ENCODE assay signal across 1 cellular context in the genomic region with DNA sequence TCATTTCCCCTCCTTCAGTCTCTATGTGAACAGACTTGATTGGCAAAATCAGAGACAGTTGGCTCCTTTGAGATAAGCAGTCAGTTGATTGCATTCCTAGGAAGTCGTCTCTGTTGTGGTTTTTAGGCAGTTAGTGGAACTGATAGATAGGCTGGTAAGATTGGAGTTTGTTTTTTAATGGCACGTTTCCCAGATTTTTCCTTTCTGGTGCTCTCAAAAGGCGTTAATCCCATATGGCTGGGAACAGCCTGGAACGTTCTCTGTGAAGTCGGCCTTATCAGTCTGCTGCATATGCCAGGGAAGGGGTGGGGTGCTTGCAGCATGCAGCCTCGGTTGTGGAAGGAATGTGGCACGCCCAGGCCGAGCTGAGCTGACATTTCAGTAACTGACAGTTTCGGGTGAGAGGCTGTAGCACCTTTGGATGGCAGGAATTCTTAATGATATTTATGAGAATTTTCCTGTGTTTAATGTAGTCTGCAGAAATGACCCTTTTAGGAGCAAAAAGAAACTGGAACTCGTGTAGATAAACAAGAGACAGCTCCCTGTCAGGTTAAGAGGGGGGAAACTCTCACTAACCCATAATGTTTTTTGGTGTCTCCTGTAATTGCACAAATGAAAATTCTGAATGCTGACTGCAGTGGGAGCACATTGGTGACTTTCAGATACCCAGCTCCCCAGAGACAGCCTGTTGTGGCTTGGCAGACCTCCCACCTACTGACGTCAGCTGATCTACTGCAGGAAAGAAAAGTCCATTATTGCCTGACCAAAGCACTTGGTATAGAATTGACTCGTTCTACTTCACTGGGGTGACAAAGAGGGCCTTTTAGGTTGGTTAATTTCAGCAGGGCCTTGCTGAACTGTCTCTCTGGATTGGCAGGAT.
TF ChIP-seq lines count a peak whose summit lies in the region.

No MANE protein-coding gene starts in this region.

TF ChIP-seq in K562, 482 proteins besides CTCF, POLR2A, EP300 and RAD21 (continued from another document and continues in another):
- no peak for TF ChIP-seq GTF2F1 (IDR thresholded peaks at IDR 0.05; ENCODE audit: low read depth, low read length)
- TF ChIP-seq ZNF695 (CRISPR knock-in tag; IDR thresholded peaks at IDR 0.05): no peak
- TF ChIP-seq, protein P1, sequence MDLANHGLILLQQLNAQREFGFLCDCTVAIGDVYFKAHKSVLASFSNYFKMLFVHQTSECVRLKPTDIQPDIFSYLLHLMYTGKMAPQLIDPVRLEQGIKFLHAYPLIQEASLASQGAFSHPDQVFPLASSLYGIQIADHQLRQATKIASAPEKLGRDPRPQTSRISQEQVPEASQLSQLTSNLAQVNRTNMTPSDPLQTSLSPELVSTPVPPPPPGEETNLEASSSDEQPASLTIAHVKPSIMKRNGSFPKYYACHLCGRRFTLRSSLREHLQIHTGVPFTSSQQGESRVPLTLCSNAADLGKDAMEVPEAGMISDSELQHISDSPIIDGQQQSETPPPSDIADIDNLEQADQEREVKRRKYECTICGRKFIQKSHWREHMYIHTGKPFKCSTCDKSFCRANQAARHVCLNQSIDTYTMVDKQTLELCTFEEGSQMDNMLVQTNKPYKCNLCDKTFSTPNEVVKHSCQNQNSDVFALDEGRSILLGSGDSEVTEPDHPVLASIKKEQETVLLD (IDR thresholded peaks at IDR 0.05): peak; percentile 85
- TF ChIP-seq YY1 (IDR thresholded peaks at IDR 0.05; ENCODE audit: borderline replicate concordance in 1 of 3, control insufficient read depth in 1 of 3, extremely low read depth in 1 of 3, insufficient read depth in 3 of 3, insufficient read length in 1 of 3, insufficient replicate concordance in 2 of 3, low read depth in 1 of 3, low read length in 2 of 3): no peak
- TF ChIP-seq ZNF354B (CRISPR knock-in tag; IDR thresholded peaks at IDR 0.05): no peak
- TF ChIP-seq CCNT2 (IDR thresholded peaks at IDR 0.05; ENCODE audit: borderline replicate concordance, extremely low read depth, insufficient read length, low read depth, low read length): peak; percentile 96
- TF ChIP-seq, protein P2, sequence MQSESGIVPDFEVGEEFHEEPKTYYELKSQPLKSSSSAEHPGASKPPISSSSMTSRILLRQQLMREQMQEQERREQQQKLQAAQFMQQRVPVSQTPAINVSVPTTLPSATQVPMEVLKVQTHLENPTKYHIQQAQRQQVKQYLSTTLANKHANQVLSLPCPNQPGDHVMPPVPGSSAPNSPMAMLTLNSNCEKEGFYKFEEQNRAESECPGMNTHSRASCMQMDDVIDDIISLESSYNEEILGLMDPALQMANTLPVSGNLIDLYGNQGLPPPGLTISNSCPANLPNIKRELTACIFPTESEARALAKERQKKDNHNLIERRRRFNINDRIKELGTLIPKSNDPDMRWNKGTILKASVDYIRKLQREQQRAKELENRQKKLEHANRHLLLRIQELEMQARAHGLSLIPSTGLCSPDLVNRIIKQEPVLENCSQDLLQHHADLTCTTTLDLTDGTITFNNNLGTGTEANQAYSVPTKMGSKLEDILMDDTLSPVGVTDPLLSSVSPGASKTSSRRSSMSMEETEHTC (IDR thresholded peaks at IDR 0.05): peak; percentile 51; the same call in 1 of the 2 replicates
- no peak for TF ChIP-seq ZNF253 (CRISPR knock-in tag; conservative IDR thresholded peaks at IDR 0.05)
- no peak for TF ChIP-seq TFAM (CRISPR knock-in tag; conservative IDR thresholded peaks at IDR 0.05)
- TF ChIP-seq YBX1 (IDR thresholded peaks at IDR 0.05): no peak
- peak; percentile 37; the same call in 1 of the 2 replicates for TF ChIP-seq XRCC5 (IDR thresholded peaks at IDR 0.05; ENCODE audit: low read depth, low read length)
- TF ChIP-seq SIX5 (IDR thresholded peaks at IDR 0.05; ENCODE audit: borderline replicate concordance in 1 of 2, insufficient read depth in 1 of 2, low read depth in 1 of 2, low read length in 2 of 2): no peak
- TF ChIP-seq ZNF77 (CRISPR knock-in tag; IDR thresholded peaks at IDR 0.05): no peak
- TF ChIP-seq, protein P3, sequence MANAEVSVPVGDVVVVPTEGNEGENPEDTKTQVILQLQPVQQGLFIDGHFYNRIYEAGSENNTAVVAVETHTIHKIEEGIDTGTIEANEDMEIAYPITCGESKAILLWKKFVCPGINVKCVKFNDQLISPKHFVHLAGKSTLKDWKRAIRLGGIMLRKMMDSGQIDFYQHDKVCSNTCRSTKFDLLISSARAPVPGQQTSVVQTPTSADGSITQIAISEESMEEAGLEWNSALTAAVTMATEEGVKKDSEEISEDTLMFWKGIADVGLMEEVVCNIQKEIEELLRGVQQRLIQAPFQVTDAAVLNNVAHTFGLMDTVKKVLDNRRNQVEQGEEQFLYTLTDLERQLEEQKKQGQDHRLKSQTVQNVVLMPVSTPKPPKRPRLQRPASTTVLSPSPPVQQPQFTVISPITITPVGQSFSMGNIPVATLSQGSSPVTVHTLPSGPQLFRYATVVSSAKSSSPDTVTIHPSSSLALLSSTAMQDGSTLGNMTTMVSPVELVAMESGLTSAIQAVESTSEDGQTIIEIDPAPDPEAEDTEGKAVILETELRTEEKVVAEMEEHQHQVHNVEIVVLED (CRISPR knock-in tag; IDR thresholded peaks at IDR 0.05): peak; percentile 64
- peak in 1 of 2 experiments; percentile 18; a peak in 1 of 3 replicates for TF ChIP-seq CBX3 (IDR thresholded peaks at IDR 0.05; ENCODE audit: borderline replicate concordance in 1 of 2, low read length in 2 of 2)
- peak; percentile 61; the same call in 1 of the 2 replicates for TF ChIP-seq MXI1 (IDR thresholded peaks at IDR 0.05; ENCODE audit: low read depth, low read length)
- TF ChIP-seq, protein P4, sequence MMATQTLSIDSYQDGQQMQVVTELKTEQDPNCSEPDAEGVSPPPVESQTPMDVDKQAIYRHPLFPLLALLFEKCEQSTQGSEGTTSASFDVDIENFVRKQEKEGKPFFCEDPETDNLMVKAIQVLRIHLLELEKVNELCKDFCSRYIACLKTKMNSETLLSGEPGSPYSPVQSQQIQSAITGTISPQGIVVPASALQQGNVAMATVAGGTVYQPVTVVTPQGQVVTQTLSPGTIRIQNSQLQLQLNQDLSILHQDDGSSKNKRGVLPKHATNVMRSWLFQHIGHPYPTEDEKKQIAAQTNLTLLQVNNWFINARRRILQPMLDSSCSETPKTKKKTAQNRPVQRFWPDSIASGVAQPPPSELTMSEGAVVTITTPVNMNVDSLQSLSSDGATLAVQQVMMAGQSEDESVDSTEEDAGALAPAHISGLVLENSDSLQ (IDR thresholded peaks at IDR 0.05): peak; percentile 81
- TF ChIP-seq, protein P5, sequence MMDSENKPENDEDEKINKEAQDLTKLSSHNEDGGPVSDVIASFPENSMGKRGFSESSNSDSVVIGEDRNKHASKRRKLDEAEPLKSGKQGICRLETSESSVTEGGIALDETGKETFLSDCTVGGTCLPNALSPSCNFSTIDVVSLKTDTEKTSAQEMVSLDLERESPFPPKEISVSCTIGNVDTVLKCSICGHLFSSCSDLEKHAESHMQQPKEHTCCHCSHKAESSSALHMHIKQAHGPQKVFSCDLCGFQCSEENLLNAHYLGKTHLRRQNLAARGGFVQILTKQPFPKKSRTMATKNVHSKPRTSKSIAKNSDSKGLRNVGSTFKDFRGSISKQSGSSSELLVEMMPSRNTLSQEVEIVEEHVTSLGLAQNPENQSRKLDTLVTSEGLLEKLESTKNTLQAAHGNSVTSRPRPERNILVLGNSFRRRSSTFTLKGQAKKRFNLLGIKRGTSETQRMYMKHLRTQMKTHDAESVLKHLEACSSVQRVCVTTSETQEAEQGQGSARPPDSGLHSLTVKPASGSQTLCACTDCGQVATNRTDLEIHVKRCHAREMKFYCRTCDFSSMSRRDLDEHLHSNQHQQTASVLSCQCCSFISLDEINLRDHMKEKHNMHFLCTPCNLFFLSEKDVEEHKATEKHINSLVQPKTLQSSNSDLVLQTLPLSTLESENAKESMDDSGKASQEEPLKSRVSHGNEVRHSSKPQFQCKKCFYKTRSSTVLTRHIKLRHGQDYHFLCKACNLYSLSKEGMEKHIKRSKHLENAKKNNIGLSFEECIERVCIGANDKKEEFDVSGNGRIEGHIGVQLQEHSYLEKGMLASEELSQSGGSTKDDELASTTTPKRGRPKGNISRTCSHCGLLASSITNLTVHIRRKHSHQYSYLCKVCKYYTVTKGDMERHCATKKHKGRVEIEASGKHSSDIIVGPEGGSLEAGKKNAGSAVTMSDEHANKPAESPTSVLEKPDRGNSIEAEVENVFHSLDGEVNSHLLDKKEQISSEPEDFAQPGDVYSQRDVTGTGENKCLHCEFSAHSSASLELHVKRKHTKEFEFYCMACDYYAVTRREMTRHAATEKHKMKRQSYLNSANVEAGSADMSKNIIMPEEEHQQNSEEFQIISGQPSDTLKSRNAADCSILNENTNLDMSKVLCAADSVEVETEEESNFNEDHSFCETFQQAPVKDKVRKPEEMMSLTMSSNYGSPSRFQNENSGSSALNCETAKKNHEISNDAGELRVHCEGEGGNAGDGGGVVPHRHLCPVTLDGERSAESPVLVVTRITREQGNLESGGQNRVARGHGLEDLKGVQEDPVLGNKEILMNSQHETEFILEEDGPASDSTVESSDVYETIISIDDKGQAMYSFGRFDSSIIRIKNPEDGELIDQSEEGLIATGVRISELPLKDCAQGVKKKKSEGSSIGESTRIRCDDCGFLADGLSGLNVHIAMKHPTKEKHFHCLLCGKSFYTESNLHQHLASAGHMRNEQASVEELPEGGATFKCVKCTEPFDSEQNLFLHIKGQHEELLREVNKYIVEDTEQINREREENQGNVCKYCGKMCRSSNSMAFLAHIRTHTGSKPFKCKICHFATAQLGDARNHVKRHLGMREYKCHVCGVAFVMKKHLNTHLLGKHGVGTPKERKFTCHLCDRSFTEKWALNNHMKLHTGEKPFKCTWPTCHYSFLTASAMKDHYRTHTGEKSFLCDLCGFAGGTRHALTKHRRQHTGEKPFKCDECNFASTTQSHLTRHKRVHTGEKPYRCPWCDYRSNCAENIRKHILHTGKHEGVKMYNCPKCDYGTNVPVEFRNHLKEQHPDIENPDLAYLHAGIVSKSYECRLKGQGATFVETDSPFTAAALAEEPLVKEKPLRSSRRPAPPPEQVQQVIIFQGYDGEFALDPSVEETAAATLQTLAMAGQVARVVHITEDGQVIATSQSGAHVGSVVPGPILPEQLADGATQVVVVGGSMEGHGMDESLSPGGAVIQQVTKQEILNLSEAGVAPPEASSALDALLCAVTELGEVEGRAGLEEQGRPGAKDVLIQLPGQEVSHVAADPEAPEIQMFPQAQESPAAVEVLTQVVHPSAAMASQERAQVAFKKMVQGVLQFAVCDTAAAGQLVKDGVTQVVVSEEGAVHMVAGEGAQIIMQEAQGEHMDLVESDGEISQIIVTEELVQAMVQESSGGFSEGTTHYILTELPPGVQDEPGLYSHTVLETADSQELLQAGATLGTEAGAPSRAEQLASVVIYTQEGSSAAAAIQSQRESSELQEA (IDR thresholded peaks at IDR 0.05; ENCODE audit: low read depth): no peak
- peak; percentile 82 for TF ChIP-seq MYC (IDR thresholded peaks at IDR 0.05; ENCODE audit: low read depth, low read length)
- TF ChIP-seq MYC (CRISPR knock-in tag; IDR thresholded peaks at IDR 0.05; ENCODE audit: borderline replicate concordance, low read depth): no peak
- peak in 1 of 2 experiments; percentile 79; a peak in 1 of 4 replicates for TF ChIP-seq NONO (IDR thresholded peaks at IDR 0.05; ENCODE audit: low read depth in 2 of 2, low read length in 1 of 2)
- no peak for TF ChIP-seq CBX2 (IDR thresholded peaks at IDR 0.05; ENCODE audit: insufficient read depth, low read length, poor library complexity, severe bottlenecking)
- TF ChIP-seq BHLHE40 (IDR thresholded peaks at IDR 0.05; ENCODE audit: low read length): peak; percentile 98
- TF ChIP-seq CBFA2T2 (conservative IDR thresholded peaks at IDR 0.05): peak; percentile 98
- no peak for TF ChIP-seq ZBTB8A (IDR thresholded peaks at IDR 0.05; ENCODE audit: partially characterized antibody)
- TF ChIP-seq, protein P6, sequence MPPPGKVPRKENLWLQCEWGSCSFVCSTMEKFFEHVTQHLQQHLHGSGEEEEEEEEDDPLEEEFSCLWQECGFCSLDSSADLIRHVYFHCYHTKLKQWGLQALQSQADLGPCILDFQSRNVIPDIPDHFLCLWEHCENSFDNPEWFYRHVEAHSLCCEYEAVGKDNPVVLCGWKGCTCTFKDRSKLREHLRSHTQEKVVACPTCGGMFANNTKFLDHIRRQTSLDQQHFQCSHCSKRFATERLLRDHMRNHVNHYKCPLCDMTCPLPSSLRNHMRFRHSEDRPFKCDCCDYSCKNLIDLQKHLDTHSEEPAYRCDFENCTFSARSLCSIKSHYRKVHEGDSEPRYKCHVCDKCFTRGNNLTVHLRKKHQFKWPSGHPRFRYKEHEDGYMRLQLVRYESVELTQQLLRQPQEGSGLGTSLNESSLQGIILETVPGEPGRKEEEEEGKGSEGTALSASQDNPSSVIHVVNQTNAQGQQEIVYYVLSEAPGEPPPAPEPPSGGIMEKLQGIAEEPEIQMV (tag; conservative IDR thresholded peaks at IDR 0.05; ENCODE audit: low read depth): peak; percentile 79
- peak; percentile 99 for TF ChIP-seq TAL1 (IDR thresholded peaks at IDR 0.05)
- TF ChIP-seq FIP1L1 (IDR thresholded peaks at IDR 0.05; ENCODE audit: low read depth, low read length, poor library complexity, severe bottlenecking): no peak
- TF ChIP-seq DPF2 (IDR thresholded peaks at IDR 0.05): peak; percentile 96
- TF ChIP-seq ARHGAP35 (IDR thresholded peaks at IDR 0.05; ENCODE audit: partially characterized antibody): no peak
- TF ChIP-seq TAF1 (IDR thresholded peaks at IDR 0.05; ENCODE audit: control insufficient read depth, extremely low read depth, insufficient read depth, low read length, severe bottlenecking): no peak
- TF ChIP-seq KDM2B (CRISPR knock-in tag; IDR thresholded peaks at IDR 0.05): no peak
- peak; percentile 83; the same call in 1 of the 2 replicates for TF ChIP-seq MYNN (IDR thresholded peaks at IDR 0.05)
- no peak for TF ChIP-seq MYNN (CRISPR knock-in tag; IDR thresholded peaks at IDR 0.05)
- TF ChIP-seq CBFA2T3 (IDR thresholded peaks at IDR 0.05): peak; percentile 99
- TF ChIP-seq, protein P7, sequence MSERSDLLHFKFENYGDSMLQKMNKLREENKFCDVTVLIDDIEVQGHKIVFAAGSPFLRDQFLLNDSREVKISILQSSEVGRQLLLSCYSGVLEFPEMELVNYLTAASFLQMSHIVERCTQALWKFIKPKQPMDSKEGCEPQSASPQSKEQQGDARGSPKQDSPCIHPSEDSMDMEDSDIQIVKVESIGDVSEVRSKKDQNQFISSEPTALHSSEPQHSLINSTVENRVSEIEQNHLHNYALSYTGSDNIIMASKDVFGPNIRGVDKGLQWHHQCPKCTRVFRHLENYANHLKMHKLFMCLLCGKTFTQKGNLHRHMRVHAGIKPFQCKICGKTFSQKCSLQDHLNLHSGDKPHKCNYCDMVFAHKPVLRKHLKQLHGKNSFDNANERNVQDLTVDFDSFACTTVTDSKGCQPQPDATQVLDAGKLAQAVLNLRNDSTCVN (CRISPR knock-in tag; IDR thresholded peaks at IDR 0.05): peak; percentile 49; the same call in 1 of the 2 replicates
- no peak for TF ChIP-seq ZNF384 (IDR thresholded peaks at IDR 0.05; ENCODE audit: low read depth, low read length)
- no peak for TF ChIP-seq POLR3A (IDR thresholded peaks at IDR 0.05; ENCODE audit: borderline replicate concordance, extremely low read depth, insufficient read depth, insufficient read length)
- no peak; the same call in 1 of the 2 replicates for TF ChIP-seq ZSCAN32 (CRISPR knock-in tag; IDR thresholded peaks at IDR 0.05)
- TF ChIP-seq NFE2 (IDR thresholded peaks at IDR 0.05; ENCODE audit: low read depth): no peak
- no peak for TF ChIP-seq NR1H2 (CRISPR knock-in tag; IDR thresholded peaks at IDR 0.05)
- peak; percentile 100 for TF ChIP-seq KDM1A (IDR thresholded peaks at IDR 0.05)
- no peak for TF ChIP-seq TAF9B (IDR thresholded peaks at IDR 0.05; ENCODE audit: partially characterized antibody)
- TF ChIP-seq DNMT1 (IDR thresholded peaks at IDR 0.05): peak; percentile 24; the same call in 1 of the 2 replicates
- no peak for TF ChIP-seq SIRT6 (IDR thresholded peaks at IDR 0.05; ENCODE audit: low read depth, low read length)
